In genomic region chr2:232884549-232885263, GRCh38 we compare ENCODE assay signal across 13 cellular contexts. TPM values are rescaled to one million over a fixed set of nuclear protein-coding genes. Genes with fewer than 3 reads are reported as not detected.
DNase-seq lines count a peak whose midpoint lies in the region; ATAC-seq and TF ChIP-seq lines count a peak whose summit lies in the region.
"Had no signal": no experiment of that assay in that cellular context is flagged by ENCODE, and none has a peak within 500 bp of the region (broad histone marks: within the 10 kb centered on the region; RNA-seq: fewer than 3 reads in every experiment).

No MANE protein-coding gene starts in this region.

- H3K27me3 ChIP-seq in mesenchymal stem cell (ENCODE audit: control insufficient read depth in 1 of 2, insufficient read depth in 1 of 2, low read length in 2 of 2) = peaks cover 5 to 29% of the 10 kb centered on the region in 2 experiments
- H3K27me3 ChIP-seq: BE2C had no signal

- no peak overlapping the region for H3K14ac ChIP-seq in mesenchymal stem cell (ENCODE audit: low read length in 2 of 2)

- H2BK5ac ChIP-seq in mesenchymal stem cell (ENCODE audit: low read depth, low read length, poor library complexity, severe bottlenecking) = no peak overlapping the region

- no peak overlapping the region for H3K4me3 Mint-ChIP-seq in natural killer cell treated with Interleukin-12 subunit alpha and Interleukin-12 subunit beta and Interleukin-15 and Interleukin-18, amount 100 ng/mL, for 72 hours
- no peak overlapping the region for H3K4me3 Mint-ChIP-seq in natural killer cell
- no peak overlapping the region for H3K4me3 Mint-ChIP-seq in chondrocyte (ENCODE audit: unreplicated experiment)
- H3K4me3 Mint-ChIP-seq: CD8-positive, alpha-beta T cell had no signal

- H4K91ac ChIP-seq in mesenchymal stem cell (ENCODE audit: low read length) = no peak overlapping the region

- 94% methylated on average over 24 of the region's 27 CpGs for WGBS in mesenchymal stem cell

- H3K27me3 Mint-ChIP-seq in natural killer cell treated with Interleukin-12 subunit alpha and Interleukin-12 subunit beta and Interleukin-15 and Interleukin-18, amount 100 ng/mL, for 72 hours = peaks cover 0 to 2% of the 10 kb centered on the region in 2 donors
- H3K27me3 Mint-ChIP-seq in natural killer cell (ENCODE audit: low read depth in 2 of 2) (no peaks in the 10 kb centered on the region), chondrocyte (ENCODE audit: low read depth) (peaks cover 3% of the 10 kb centered on the region)

- H3K4me1 Mint-ChIP-seq in natural killer cell treated with Interleukin-12 subunit alpha and Interleukin-12 subunit beta and Interleukin-15 and Interleukin-18, amount 100 ng/mL, for 72 hours (ENCODE audit: low read depth in 2 of 2) = no peaks in the 10 kb centered on the region
- H3K4me1 Mint-ChIP-seq in natural killer cell = no peaks in the 10 kb centered on the region
- no peaks in the 10 kb centered on the region for H3K4me1 Mint-ChIP-seq in chondrocyte (ENCODE audit: low read depth)

- no peak for ATAC-seq in natural killer cell treated with Interleukin-12 subunit alpha and Interleukin-12 subunit beta and Interleukin-15 and Interleukin-18, amount 100 ng/mL, for 72 hours
- ATAC-seq in natural killer cell = no peak
- no peak for ATAC-seq in GM21526 (IDR thresholded peaks at IDR 0.05; ENCODE audit: low FRiP score, unreplicated experiment)
- ATAC-seq: CD8-positive, alpha-beta T cell had no signal

- no peaks in the 10 kb centered on the region for H3K9me3 ChIP-seq in mesenchymal stem cell (ENCODE audit: control insufficient read depth, low read length)
- H3K9me3 ChIP-seq: BE2C had no signal

- no peak overlapping the region for H4K8ac ChIP-seq in mesenchymal stem cell (ENCODE audit: low read length)

- H2AK5ac ChIP-seq in mesenchymal stem cell (ENCODE audit: low read length, severe bottlenecking) = no peak overlapping the region

- H2BK15ac ChIP-seq in mesenchymal stem cell (ENCODE audit: low read depth, poor library complexity, severe bottlenecking) = peak overlapping the region; percentile 12

- H3K9ac ChIP-seq in mesenchymal stem cell (ENCODE audit: low read length) = no peak overlapping the region
- H3K9ac ChIP-seq: KMS-11 had no signal

- H3K79me1 ChIP-seq in mesenchymal stem cell (replicated peaks; ENCODE audit: low read length, poor library complexity, severe bottlenecking) = no peaks in the 10 kb centered on the region

- H3K36me3 ChIP-seq in mesenchymal stem cell (ENCODE audit: control insufficient read depth in 1 of 2, insufficient read depth in 2 of 2, low read depth in 1 of 2, low read length in 2 of 2) = peaks cover 0 to 16% of the 10 kb centered on the region in 2 experiments
- H3K36me3 ChIP-seq: BE2C had no signal

- H3K4me2 ChIP-seq in mesenchymal stem cell (ENCODE audit: low read length, poor library complexity, severe bottlenecking) = no peak overlapping the region
- H3K4me2 ChIP-seq: KMS-11 had no signal

- no peak overlapping the region for H3K27ac Mint-ChIP-seq in natural killer cell treated with Interleukin-12 subunit alpha and Interleukin-12 subunit beta and Interleukin-15 and Interleukin-18, amount 100 ng/mL, for 72 hours
- no peak overlapping the region for H3K27ac Mint-ChIP-seq in natural killer cell
- H3K27ac Mint-ChIP-seq in chondrocyte (ENCODE audit: unreplicated experiment) = no peak overlapping the region
- H3K27ac Mint-ChIP-seq: CD8-positive, alpha-beta T cell had no signal

- intact Hi-C loops in natural killer cell (cut with micrococcal nuclease) = no loop called here

- no peak overlapping the region for H2AFZ ChIP-seq in mesenchymal stem cell (ENCODE audit: low read depth, low read length)

- H3K36me3 Mint-ChIP-seq in natural killer cell treated with Interleukin-12 subunit alpha and Interleukin-12 subunit beta and Interleukin-15 and Interleukin-18, amount 100 ng/mL, for 72 hours = no peaks in the 10 kb centered on the region
- no peaks in the 10 kb centered on the region for H3K36me3 Mint-ChIP-seq in natural killer cell
- H3K36me3 Mint-ChIP-seq in chondrocyte (ENCODE audit: low read depth) = no peaks in the 10 kb centered on the region
- H3K36me3 Mint-ChIP-seq: CD8-positive, alpha-beta T cell had no signal

- H3K9me3 Mint-ChIP-seq in natural killer cell treated with Interleukin-12 subunit alpha and Interleukin-12 subunit beta and Interleukin-15 and Interleukin-18, amount 100 ng/mL, for 72 hours = no peaks in the 10 kb centered on the region
- no peaks in the 10 kb centered on the region for H3K9me3 Mint-ChIP-seq in natural killer cell
- H3K9me3 Mint-ChIP-seq in chondrocyte (ENCODE audit: low read depth) = no peaks in the 10 kb centered on the region
- H3K9me3 Mint-ChIP-seq: CD8-positive, alpha-beta T cell had no signal

- no peak overlapping the region for H2BK12ac ChIP-seq in mesenchymal stem cell (ENCODE audit: low read length in 2 of 2)

- H3K4me1 ChIP-seq in mesenchymal stem cell (ENCODE audit: control insufficient read depth, insufficient read depth, low read depth, low read length) = peaks cover 10% of the 10 kb centered on the region
- H3K4me1 ChIP-seq: BE2C had no signal

- TF ChIP-seq CTCF in natural killer cell (IDR thresholded peaks at IDR 0.05) (no peak), chondrocyte (IDR thresholded peaks at IDR 0.05) (no peak)

- no peak overlapping the region for H3K4ac ChIP-seq in mesenchymal stem cell (ENCODE audit: low read depth in 1 of 2, low read length in 2 of 2)

- H3K4me3 ChIP-seq in mesenchymal stem cell (ENCODE audit: insufficient read depth in 1 of 2, low read depth in 1 of 2, low read length in 2 of 2) = no peak overlapping the region

- peak; percentile 34 for DNase-seq in natural killer cell treated with Interleukin-12 subunit alpha and Interleukin-12 subunit beta and Interleukin-15 and Interleukin-18, amount 100 ng/mL, for 72 hours (ENCODE audit: low spot score)
- no peak for DNase-seq in natural killer cell
- peak; percentile 89 for DNase-seq in chondrocyte (ENCODE audit: low spot score)
- no peak for DNase-seq in mesenchymal stem cell
- no peak for DNase-seq in KG1 (lab: John Stamatoyannopoulos, UW)
- DNase-seq in SIG-M5 treated with dmso at 0.1 percent for 504 hours (lab: John Stamatoyannopoulos, UW; ENCODE audit: unreplicated experiment) = no peak
- DNase-seq: BE2C; CD8-positive, alpha-beta T cell; NCI-H1105; NCI-H187; NCI-H69 had no signal

- H2BK120ac ChIP-seq in mesenchymal stem cell (ENCODE audit: low read depth, low read length) = no peak overlapping the region

- no peak overlapping the region for H3K23ac ChIP-seq in mesenchymal stem cell (ENCODE audit: low read length in 2 of 2)

- no peak overlapping the region for H3K27ac ChIP-seq in mesenchymal stem cell (ENCODE audit: low read length, poor library complexity, severe bottlenecking)
- H3K27ac ChIP-seq: KMS-11 had no signal

- no peak overlapping the region for H3K18ac ChIP-seq in mesenchymal stem cell (ENCODE audit: low read depth in 1 of 2, low read length in 2 of 2)

RNA-seq across cellular contexts. Expression of gene SNORC, which starts 14.6 kb away (rescaled TPM):
- total RNA-seq in natural killer cell treated with Interleukin-12 subunit alpha and Interleukin-12 subunit beta and Interleukin-15 and Interleukin-18, amount 100 ng/mL, for 72 hours = 1 to 10 TPM; 1.5 TPM
- total RNA-seq in natural killer cell (1 to 10 TPM in 1 of 3 donors, under 1 TPM in 2; 0.47 to 1.0 (median 0.98) TPM), chondrocyte (2.1 to 3.4 TPM (median 2.2 TPM) in 3 replicates)
- polyA plus RNA-seq in mesenchymal stem cell (2013, experiment 1 of 2) = 0.95 TPM
- 0.90 TPM for polyA plus RNA-seq in mesenchymal stem cell (2013, experiment 2 of 2)

Comparison
In these comparisons a context has a peak if more than half of its experiments do, and no peak if none do; other contexts are left out.
1. DNase-seq: peak in natural killer cell treated with Interleukin-12 subunit alpha and Interleukin-12 subunit beta and Interleukin-15 and Interleukin-18, amount 100 ng/mL, for 72 hours (single experiment) and chondrocyte (single experiment); none in natural killer cell (single experiment), mesenchymal stem cell (single experiment), KG1 (single experiment) and SIG-M5 treated with dmso at 0.1 percent for 504 hours (single experiment).